Comparison of ENCODE assay signal across 33 cellular contexts in the genomic region with DNA sequence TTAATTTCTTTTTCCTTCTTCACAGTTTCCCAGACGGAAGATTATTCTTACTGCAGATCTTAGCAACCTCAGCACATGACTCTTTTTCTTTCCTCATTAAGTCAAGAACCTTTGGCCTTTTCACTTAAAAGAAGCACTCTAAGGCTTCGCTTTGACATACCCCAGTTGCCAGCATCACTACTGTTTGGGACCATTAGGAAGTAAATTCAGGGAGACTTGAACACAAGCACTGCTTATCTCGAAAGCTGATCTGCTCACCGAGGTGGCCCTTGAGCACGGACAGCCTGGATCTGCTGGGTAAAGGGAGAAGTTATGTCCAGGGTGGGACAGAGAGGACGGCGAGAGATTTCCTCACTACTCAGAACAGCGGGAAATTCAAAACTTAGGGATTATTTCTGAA.
DNase-seq lines count a peak whose midpoint lies in the region; ATAC-seq, FAIRE-seq and TF ChIP-seq lines count a peak whose summit lies in the region.
"Had no signal": no experiment of that assay in that cellular context is flagged by ENCODE, and none has a peak within 500 bp of the region (broad histone marks: within the 10 kb centered on the region; RNA-seq: fewer than 3 reads in every experiment).

No MANE protein-coding gene starts in this region.

- WGBS in neuronal stem cell (ENCODE audit: extremely low coverage in 2 of 2, insufficient read length in 2 of 2, insufficient replicate concordance in 1 of 2), 2 donors: no CpG with 5 or more reads among the region's 8 CpGs
- WGBS in aorta, 2 donors: 70 to 72% methylated on average over 8 of the region's 8 CpGs
- 87 to 92% (median 88%) methylated on average over 8 of the region's 8 CpGs for WGBS in small intestine, 3 donors

- H2BK15ac ChIP-seq in neuronal stem cell (ENCODE audit: low read length): no peak overlapping the region

- H4K8ac ChIP-seq in neuronal stem cell (ENCODE audit: low read depth, low read length): no peak overlapping the region

- H3K9me3 ChIP-seq in astrocyte (ENCODE audit: insufficient read depth, low read depth, low read length) (no peaks in the 10 kb centered on the region), iPS-20b (ENCODE audit: insufficient read depth, low read depth, low read length) (no peaks in the 10 kb centered on the region), neuronal stem cell (replicated peaks in 1 of 2; ENCODE audit: control insufficient read depth in 2 of 2, insufficient read depth in 1 of 2, low read depth in 1 of 2, low read length in 2 of 2) (no peaks in the 10 kb centered on the region), aorta (ENCODE audit: control insufficient read depth, low read length) (no peaks in the 10 kb centered on the region), small intestine (ENCODE audit: control insufficient read depth, low read depth) (no peaks in the 10 kb centered on the region)
- H3K9me3 ChIP-seq: BLaER1 treated with 17β-estradiol and CSF1 and Interleukin-3, amounts not matched to agents 10 nM and 100 nM had no signal

- peaks cover 31% of the 10 kb centered on the region for H3K36me3 Mint-ChIP-seq in HFFc6 (ENCODE audit: low read depth)
- no peaks in the 10 kb centered on the region for H3K36me3 Mint-ChIP-seq in astrocyte (ENCODE audit: low read depth, unreplicated experiment)
- H3K36me3 Mint-ChIP-seq: activated naive CD4-positive, alpha-beta T cell treated with anti-CD3 and anti-CD28 coated beads, Interleukin-2, amount 50 U/mL, for 72 hours; naive B cell; stimulated activated effector memory CD8-positive, alpha-beta T cell treated with anti-CD3 and anti-CD28 coated beads, Interleukin-12 subunit alpha, Interleukin-12 subunit beta, amount 100 ng/mL, for 72 hours had no signal

- no peak overlapping the region for H2AK5ac ChIP-seq in neuronal stem cell (ENCODE audit: low read depth, low read length)

- peaks cover 58% of the 10 kb centered on the region for H3K4me1 Mint-ChIP-seq in HFFc6 (ENCODE audit: low read depth)
- peaks cover 50% of the 10 kb centered on the region for H3K4me1 Mint-ChIP-seq in astrocyte (ENCODE audit: low read depth, unreplicated experiment)
- H3K4me1 Mint-ChIP-seq: activated CD4-positive, alpha-beta T cell treated with anti-CD3 and anti-CD28 coated beads for 36 hours; naive B cell; stimulated activated effector memory CD8-positive, alpha-beta T cell treated with anti-CD3 and anti-CD28 coated beads, Interleukin-12 subunit alpha, Interleukin-12 subunit beta, amount 100 ng/mL, for 72 hours had no signal

- H2AFZ ChIP-seq in astrocyte (ENCODE audit: low read depth, low read length) (no peak overlapping the region), neuronal stem cell (ENCODE audit: low read length) (peak overlapping the region; percentile 50)
- H2AFZ ChIP-seq: parathyroid adenoma, PC-9 had no signal

- no peak overlapping the region for H3K14ac ChIP-seq in neuronal stem cell (ENCODE audit: low read length)

- H2BK120ac ChIP-seq in neuronal stem cell (ENCODE audit: low read depth, low read length): no peak overlapping the region

- H2BK12ac ChIP-seq in neuronal stem cell (ENCODE audit: low read length): no peak overlapping the region

- no peak overlapping the region for H3K4ac ChIP-seq in neuronal stem cell (ENCODE audit: low read length)

- ATAC-seq in aorta (ENCODE audit: low FRiP score): no peak
- ATAC-seq: activated CD4-positive, alpha-beta T cell treated with anti-CD3 and anti-CD28 coated beads for 36 hours; activated CD8-positive, alpha-beta T cell treated with anti-CD3 and anti-CD28 coated beads, Interleukin-2, amount 10 ng/mL, durations not matched to agents 7 days and 5 days; activated naive CD4-positive, alpha-beta T cell treated with anti-CD3 and anti-CD28 coated beads, Interleukin-2, amount 50 U/mL, for 72 hours; stimulated activated effector memory CD8-positive, alpha-beta T cell treated with anti-CD3 and anti-CD28 coated beads, Interleukin-12 subunit alpha, Interleukin-12 subunit beta, amount 100 ng/mL, for 72 hours had no signal

- H3K79me1 ChIP-seq in neuronal stem cell (ENCODE audit: low read depth, low read length): no peaks in the 10 kb centered on the region

- intact Hi-C loops in aorta (cut with DNase I): no loop called here

- H3K27ac Mint-ChIP-seq in HFFc6: peak overlapping the region; percentile 40; the same call in 1 of the 2 replicates
- peak overlapping the region; percentile 56 for H3K27ac Mint-ChIP-seq in astrocyte (ENCODE audit: unreplicated experiment)
- H3K27ac Mint-ChIP-seq: activated CD4-positive, alpha-beta T cell treated with anti-CD3 and anti-CD28 coated beads for 36 hours; activated CD8-positive, alpha-beta T cell treated with anti-CD3 and anti-CD28 coated beads, Interleukin-2, amount 10 ng/mL, durations not matched to agents 7 days and 5 days; activated naive CD4-positive, alpha-beta T cell treated with anti-CD3 and anti-CD28 coated beads, Interleukin-2, amount 50 U/mL, for 72 hours; activated T-helper 2 cell treated with anti-CD3 and anti-CD28 coated beads, Interferon-gamma antibody, Interleukin-2, Interleukin-4, amounts not matched to agents 10 μg/mL and 5 μg/mL and 100 μg/mL, durations not matched to agents 14 hours and 24 hours and 36 hours; dendritic cell treated with granulocyte-macrophage colony-stimulating factor and Interleukin-4, amounts not matched to agents 40 ng/mL and 50 ng/mL, for 4 days; naive B cell; stimulated activated effector memory CD8-positive, alpha-beta T cell treated with anti-CD3 and anti-CD28 coated beads, Interleukin-12 subunit alpha, Interleukin-12 subunit beta, amount 100 ng/mL, for 72 hours; T-helper 2 cell treated with Interferon-gamma antibody and Interleukin-4, amounts not matched to agents 5 μg/mL and 100 μg/mL, for 36 hours had no signal

- no peak overlapping the region for H3K18ac ChIP-seq in neuronal stem cell (ENCODE audit: low read length)

- no peak overlapping the region for H4K91ac ChIP-seq in neuronal stem cell (ENCODE audit: low read depth, low read length, poor library complexity)

- TF ChIP-seq CTCF in HFFc6 (IDR thresholded peaks at IDR 0.05) (no peak), astrocyte (IDR thresholded peaks at IDR 0.05; ENCODE audit: insufficient read depth, low read depth, low read length) (no peak)

- peak overlapping the region; percentile 69 for H3K4me2 ChIP-seq in astrocyte (ENCODE audit: low read length)
- peak overlapping the region; percentile 28 for H3K4me2 ChIP-seq in neuronal stem cell (ENCODE audit: insufficient read depth, low read length, poor library complexity, severe bottlenecking)
- H3K4me2 ChIP-seq: BLaER1 treated with 17β-estradiol and CSF1 and Interleukin-3, amounts not matched to agents 10 nM and 100 nM; PC-9 had no signal

- H3K9me3 Mint-ChIP-seq in HFFc6 (no peaks in the 10 kb centered on the region), astrocyte (ENCODE audit: unreplicated experiment) (no peaks in the 10 kb centered on the region)
- H3K9me3 Mint-ChIP-seq: activated naive CD4-positive, alpha-beta T cell treated with anti-CD3 and anti-CD28 coated beads, Interleukin-2, amount 50 U/mL, for 72 hours; activated T-helper 2 cell treated with anti-CD3 and anti-CD28 coated beads, Interferon-gamma antibody, Interleukin-2, Interleukin-4, amounts not matched to agents 10 μg/mL and 5 μg/mL and 100 μg/mL, durations not matched to agents 14 hours and 24 hours and 36 hours; dendritic cell treated with granulocyte-macrophage colony-stimulating factor and Interleukin-4, amounts not matched to agents 40 ng/mL and 50 ng/mL, for 4 days; stimulated activated effector memory CD8-positive, alpha-beta T cell treated with anti-CD3 and anti-CD28 coated beads, Interleukin-12 subunit alpha, Interleukin-12 subunit beta, amount 100 ng/mL, for 72 hours; T-helper 2 cell treated with Interferon-gamma antibody and Interleukin-4, amounts not matched to agents 5 μg/mL and 100 μg/mL, for 36 hours had no signal

- H3K27me3 ChIP-seq in astrocyte (ENCODE audit: insufficient read depth, low read length): no peaks in the 10 kb centered on the region
- no peaks in the 10 kb centered on the region for H3K27me3 ChIP-seq in iPS-20b (ENCODE audit: insufficient read depth, low read length)
- no peaks in the 10 kb centered on the region for H3K27me3 ChIP-seq in neuronal stem cell (ENCODE audit: control insufficient read depth in 3 of 3, insufficient read depth in 3 of 3, low read depth in 1 of 3, low read length in 3 of 3)
- H3K27me3 ChIP-seq in aorta (ENCODE audit: control insufficient read depth in 1 of 2, insufficient read depth in 2 of 2, low read length in 1 of 2): peaks cover 0 to under 1% of the 10 kb centered on the region in 2 donors
- no peaks in the 10 kb centered on the region for H3K27me3 ChIP-seq in small intestine (ENCODE audit: control insufficient read depth in 2 of 2, insufficient read depth in 2 of 2, low read length in 2 of 2)
- H3K27me3 ChIP-seq: BLaER1 treated with 17β-estradiol and CSF1 and Interleukin-3, amounts not matched to agents 10 nM and 100 nM had no signal

- no peak for FAIRE-seq in astrocyte (lab: Jason Lieb, UNC)
- FAIRE-seq in small intestine (lab: Jason Lieb, UNC): no peak
- FAIRE-seq: endometrium, GM18507 had no signal

- H3K36me3 ChIP-seq in astrocyte (ENCODE audit: insufficient read depth, low read length) (no peaks in the 10 kb centered on the region), iPS-20b (ENCODE audit: insufficient read depth, low read depth, low read length) (no peaks in the 10 kb centered on the region), neuronal stem cell (replicated peaks in 1 of 2; ENCODE audit: control insufficient read depth in 2 of 2, insufficient read depth in 2 of 2, low read length in 2 of 2) (no peaks in the 10 kb centered on the region), aorta (ENCODE audit: control insufficient read depth in 1 of 2, insufficient read depth in 2 of 2, low read length in 1 of 2) (no peaks in the 10 kb centered on the region), small intestine (ENCODE audit: control insufficient read depth in 2 of 2, insufficient read depth in 2 of 2, low read length in 2 of 2) (no peaks in the 10 kb centered on the region)

- no peak overlapping the region for H2BK5ac ChIP-seq in neuronal stem cell (ENCODE audit: low read length)

- H3K4me1 ChIP-seq in astrocyte (ENCODE audit: insufficient read depth, low read length) (peaks cover 18% of the 10 kb centered on the region), iPS-20b (ENCODE audit: insufficient read depth, low read length) (peaks cover 68% of the 10 kb centered on the region), neuronal stem cell (ENCODE audit: control insufficient read depth in 2 of 2, insufficient read depth in 1 of 2, low read depth in 1 of 2, low read length in 2 of 2) (peaks cover 35 to 47% of the 10 kb centered on the region in 2 donors), aorta (ENCODE audit: control insufficient read depth in 1 of 2, insufficient read depth in 2 of 2, low read length in 2 of 2) (no peaks in the 10 kb centered on the region), small intestine (ENCODE audit: control insufficient read depth in 2 of 2, insufficient read depth in 1 of 2, low read depth in 1 of 2, low read length in 1 of 2) (no peaks in the 10 kb centered on the region)
- H3K4me1 ChIP-seq: parathyroid adenoma had no signal

- H3K4me3 ChIP-seq in astrocyte (ENCODE audit: insufficient read depth, low read depth, low read length) (no peak overlapping the region), iPS-20b (ENCODE audit: low read length) (peak overlapping the region; percentile 53), neuronal stem cell (ENCODE audit: low read length in 2 of 2) (no peak overlapping the region), aorta (ENCODE audit: low read length in 2 of 2) (no peak overlapping the region), small intestine (ENCODE audit: low read depth in 1 of 2, low read length in 2 of 2) (no peak overlapping the region)
- H3K4me3 ChIP-seq: BLaER1 treated with 17β-estradiol and CSF1 and Interleukin-3, amounts not matched to agents 10 nM and 100 nM; PC-9 had no signal

- peaks cover 14% of the 10 kb centered on the region for H3K79me2 ChIP-seq in astrocyte (ENCODE audit: insufficient read depth, low read length)
- H3K79me2 ChIP-seq: parathyroid adenoma had no signal

- H3K27me3 Mint-ChIP-seq in HFFc6 (ENCODE audit: insufficient read depth) (no peaks in the 10 kb centered on the region; the same call in 1 of the 2 replicates), astrocyte (ENCODE audit: low read depth, unreplicated experiment) (no peaks in the 10 kb centered on the region)

- DNase-seq in HFFc6 (no peak), astrocyte (ENCODE audit: low read depth) (no peak), neuronal stem cell (ENCODE audit: low spot score) (no peak), aorta (no peak), small intestine (no peak), NCI-H510A treated with DMSO at 0.1 percent for 48 hours (lab: John Stamatoyannopoulos, UW) (no peak), D341Med (ENCODE audit: low spot score) (no peak)
- DNase-seq: ACHN; activated CD4-positive, alpha-beta T cell treated with anti-CD3 and anti-CD28 coated beads for 36 hours; activated CD8-positive, alpha-beta T cell treated with anti-CD3 and anti-CD28 coated beads, Interleukin-2, amount 10 ng/mL, durations not matched to agents 7 days and 5 days; caudate nucleus; DMS79; GF-D8; naive B cell; NCI-H1092; NCI-H187; NCI-H2171 treated with DMSO at 0.1 percent for 48 hours; NCI-H524 treated with DMSO at 0.1 percent for 48 hours; PC-9; right cardiac atrium; Right ventricle myocardium superior; stimulated activated CD4-positive, alpha-beta T cell treated with anti-CD3 and anti-CD28 coated beads, Interleukin-12 subunit alpha, Interleukin-12 subunit beta, amount 100 ng/mL, for 4 hours; stimulated activated CD4-positive, alpha-beta T cell treated with anti-CD3 and anti-CD28 coated beads, Interleukin-4, amount 100 ng/mL, for 24 hours had no signal

- no peak overlapping the region for H3K23ac ChIP-seq in neuronal stem cell (ENCODE audit: low read depth, low read length, poor library complexity)

- peak overlapping the region; percentile 28 for H3K9ac ChIP-seq in astrocyte (ENCODE audit: low read length)
- H3K9ac ChIP-seq in iPS-20b (ENCODE audit: low read depth, low read length): peak overlapping the region; percentile 66; the same call in 1 of the 2 replicates
- H3K9ac ChIP-seq in neuronal stem cell (ENCODE audit: low read depth, low read length, poor library complexity): no peak overlapping the region
- H3K9ac ChIP-seq: BLaER1 treated with 17β-estradiol and CSF1 and Interleukin-3, amounts not matched to agents 10 nM and 100 nM; parathyroid adenoma had no signal

- H4K20me1 ChIP-seq in astrocyte (ENCODE audit: insufficient read depth, low read length): peaks cover 5% of the 10 kb centered on the region

- no peak overlapping the region for H3K4me3 Mint-ChIP-seq in HFFc6
- H3K4me3 Mint-ChIP-seq in astrocyte (ENCODE audit: unreplicated experiment): no peak overlapping the region
- H3K4me3 Mint-ChIP-seq: activated CD4-positive, alpha-beta T cell treated with anti-CD3 and anti-CD28 coated beads for 36 hours; activated CD8-positive, alpha-beta T cell treated with anti-CD3 and anti-CD28 coated beads, Interleukin-2, amount 10 ng/mL, durations not matched to agents 7 days and 5 days; dendritic cell treated with granulocyte-macrophage colony-stimulating factor and Interleukin-4, amounts not matched to agents 40 ng/mL and 50 ng/mL, for 4 days; naive B cell; stimulated activated effector memory CD8-positive, alpha-beta T cell treated with anti-CD3 and anti-CD28 coated beads, Interleukin-12 subunit alpha, Interleukin-12 subunit beta, amount 100 ng/mL, for 72 hours; T-helper 2 cell treated with Interferon-gamma antibody and Interleukin-4, amounts not matched to agents 5 μg/mL and 100 μg/mL, for 36 hours had no signal

- H3K27ac ChIP-seq in astrocyte (ENCODE audit: low read depth, low read length): peak overlapping the region; percentile 54
- peak overlapping the region; percentile 53 for H3K27ac ChIP-seq in iPS-20b (ENCODE audit: low read length)
- H3K27ac ChIP-seq in neuronal stem cell (replicated peaks; ENCODE audit: low read length): peak overlapping the region; percentile 84
- no peak overlapping the region for H3K27ac ChIP-seq in aorta (ENCODE audit: low read depth in 1 of 2, low read length in 2 of 2)
- H3K27ac ChIP-seq in small intestine (ENCODE audit: low read depth in 1 of 2, low read length in 1 of 2): no peak overlapping the region
- H3K27ac ChIP-seq: BLaER1 treated with 17β-estradiol and CSF1 and Interleukin-3, amounts not matched to agents 10 nM and 100 nM; parathyroid adenoma; PC-9 had no signal

Comparison
In these comparisons a context has a peak if more than half of its experiments do, and no peak if none do; other contexts are left out.
1. H3K27ac ChIP-seq: peak in astrocyte (single experiment), iPS-20b (single experiment) and neuronal stem cell (single experiment); none in aorta (0 of 2) and small intestine (0 of 2).